In genomic region chr4:118558188-118558587, GRCh38 we compare ENCODE assay signal across 1 cellular context.
TF ChIP-seq lines count a peak whose summit lies in the region.

No MANE protein-coding gene starts in this region.

TF ChIP-seq in GM23338, 12 proteins besides CTCF, POLR2A, EP300 and RAD21:
- TF ChIP-seq ZNF462 (CRISPR knock-in tag; IDR thresholded peaks at IDR 0.05) = peak; percentile 81
